In the genomic region with DNA sequence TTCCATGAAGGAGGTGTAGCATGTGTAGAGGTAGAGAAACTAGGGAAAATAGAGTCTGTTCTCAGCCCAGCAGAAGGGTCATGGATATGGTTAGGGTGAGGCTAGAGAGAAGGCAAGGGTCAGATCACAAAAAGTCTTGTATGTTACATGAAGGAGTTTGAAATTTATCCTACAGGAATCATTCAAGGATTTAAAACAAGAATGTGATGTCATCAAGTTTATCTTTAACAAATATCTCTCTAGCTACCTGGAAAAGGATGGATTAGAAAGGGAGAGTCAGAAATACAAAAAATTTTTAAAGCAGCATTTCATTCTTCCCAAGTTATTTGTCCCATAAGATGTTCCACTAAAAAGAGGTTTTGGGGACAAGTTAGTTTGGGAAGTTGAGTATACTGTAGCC, we compare ENCODE assay signal across 19 cellular contexts.
"Had no signal": no experiment of that assay in that cellular context is flagged by ENCODE, and none has a peak within 500 bp of the region (broad histone marks: within the 10 kb centered on the region; RNA-seq: fewer than 3 reads in every experiment).

No MANE protein-coding gene starts in this region.

- DNase-seq: colonic mucosa; cortex of kidney; effector CD8-positive, alpha-beta T cell; effector memory CD8-positive, alpha-beta T cell; endodermal cell; foreskin keratinocyte; heart right ventricle; hippocampal formation; left cardiac atrium; left lung; left ventricle myocardium superior; lower lobe of right lung; mesenchymal stem cell; mucosa of descending colon; naive B cell had no signal

- H3K9me3 Mint-ChIP-seq: effector memory CD8-positive, alpha-beta T cell; endodermal cell; mesothelial cell of epicardium had no signal

- ATAC-seq: effector memory CD8-positive, alpha-beta T cell; foreskin keratinocyte; gastroesophageal sphincter; heart right ventricle; left cardiac atrium; left lung; left ventricle myocardium superior; lower lobe of right lung; mucosa of descending colon had no signal

- H3K4me1 ChIP-seq: colonic mucosa, foreskin keratinocyte, lower lobe of right lung had no signal

- H3K9me3 ChIP-seq: colonic mucosa, esophagus muscularis mucosa, gastroesophageal sphincter, heart right ventricle, left lung, lower lobe of right lung, mucosa of descending colon had no signal

- H3K27me3 Mint-ChIP-seq: effector memory CD8-positive, alpha-beta T cell; naive B cell had no signal

- H3K27ac Mint-ChIP-seq: dendritic cell treated with granulocyte-macrophage colony-stimulating factor and Interleukin-4, amounts not matched to agents 40 ng/mL and 50 ng/mL, for 4 days; effector memory CD8-positive, alpha-beta T cell; endodermal cell; mesothelial cell of epicardium; naive B cell had no signal

- H3K27me3 ChIP-seq: colonic mucosa, esophagus muscularis mucosa, foreskin keratinocyte, gastroesophageal sphincter, heart right ventricle, left lung had no signal

- H3K27ac ChIP-seq: colonic mucosa, esophagus muscularis mucosa, foreskin keratinocyte, gastroesophageal sphincter, heart right ventricle, left lung, lower lobe of right lung had no signal

- H3K36me3 ChIP-seq: colonic mucosa, esophagus muscularis mucosa, gastroesophageal sphincter, heart right ventricle, left lung, lower lobe of right lung had no signal

- H3K4me3 ChIP-seq: colonic mucosa, esophagus muscularis mucosa, gastroesophageal sphincter, heart right ventricle, left lung, lower lobe of right lung, mucosa of descending colon had no signal

- H3K36me3 Mint-ChIP-seq: mesothelial cell of epicardium had no signal

- H3K4me3 Mint-ChIP-seq: dendritic cell treated with granulocyte-macrophage colony-stimulating factor and Interleukin-4, amounts not matched to agents 40 ng/mL and 50 ng/mL, for 4 days; effector memory CD8-positive, alpha-beta T cell; endodermal cell; mesothelial cell of epicardium had no signal
